14 cellular contexts compared by ENCODE assay signal in the genomic region with DNA sequence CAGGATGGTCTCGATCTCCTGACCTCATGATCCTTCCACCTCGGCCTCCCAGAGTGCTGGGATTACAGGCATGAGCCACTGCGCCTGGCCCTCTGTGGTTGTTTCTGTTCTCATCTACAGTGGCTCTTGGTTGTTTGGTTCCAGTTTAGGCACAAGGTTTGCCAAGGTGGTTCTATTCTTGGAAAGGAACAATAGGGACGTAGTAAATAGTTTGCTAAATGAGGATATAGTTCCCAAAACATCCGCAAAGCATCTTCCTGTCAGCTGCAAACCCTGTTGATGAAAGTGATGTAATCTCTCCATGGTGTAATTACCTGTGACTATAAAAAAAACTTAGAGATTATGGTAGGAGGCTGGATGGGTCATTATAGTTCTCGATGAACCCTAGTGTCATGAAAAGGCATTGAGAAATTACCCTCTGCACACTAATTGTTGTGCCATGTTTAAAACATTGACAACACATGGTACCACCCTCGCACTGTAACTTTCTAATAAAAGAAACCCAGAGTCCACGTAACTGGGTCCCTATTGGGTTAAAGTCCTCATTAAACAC. TPM values are rescaled to one million over a fixed set of nuclear protein-coding genes. Genes with fewer than 3 reads are reported as not detected.
DNase-seq lines count a peak whose midpoint lies in the region; ATAC-seq and TF ChIP-seq lines count a peak whose summit lies in the region.
"Had no signal": no experiment of that assay in that cellular context is flagged by ENCODE, and none has a peak within 500 bp of the region (broad histone marks: within the 10 kb centered on the region; RNA-seq: fewer than 3 reads in every experiment).

No MANE protein-coding gene starts in this region.

- CTCF ChIA-PET in activated CD8-positive, alpha-beta T cell treated with anti-CD3 and anti-CD28 coated beads for 36 hours (lab: Charles Lee): no interaction called here
- CTCF ChIA-PET in activated CD8-positive, alpha-beta T cell treated with anti-CD3 and anti-CD28 coated beads, Interleukin-2, amount 10 ng/mL, durations not matched to agents 7 days and 5 days (lab: Charles Lee): interaction anchor here (0.9 to 1.5 kb wide), 2 partner anchors 10 to 12 kb away, joined by 3 read pairs; no protein-coding TSS in a partner anchor
- CTCF ChIA-PET in activated CD4-positive, alpha-beta memory T cell treated with anti-CD3 and anti-CD28 coated beads, Interleukin-2, amount 10 ng/mL, durations not matched to agents 7 days and 5 days (lab: Charles Lee): interaction anchor here (1.1 kb wide), 1 partner anchor 9 kb away, joined by 4 read pairs; no protein-coding TSS in a partner anchor

- no peak for DNase-seq in activated CD8-positive, alpha-beta T cell treated with anti-CD3 and anti-CD28 coated beads for 36 hours
- no peak for DNase-seq in activated CD8-positive, alpha-beta T cell treated with anti-CD3 and anti-CD28 coated beads, Interleukin-2, amount 10 ng/mL, durations not matched to agents 7 days and 5 days
- DNase-seq in activated CD4-positive, alpha-beta memory T cell treated with anti-CD3 and anti-CD28 coated beads, Interleukin-2, amount 10 ng/mL, durations not matched to agents 7 days and 5 days: no peak
- DNase-seq in lung microvascular endothelial cell (ENCODE audit: low read depth in 2 of 2) (peak; percentile 38 to 51), thoracic aorta (ENCODE audit: low spot score) (no peak), NCI-H2081 treated with DMSO at 0.1 percent for 48 hours (lab: John Stamatoyannopoulos, UW) (no peak), retina (no peak)
- DNase-seq: activated CD8-positive, alpha-beta memory T cell treated with anti-CD3 and anti-CD28 coated beads, Interleukin-2, amount 10 ng/mL, durations not matched to agents 7 days and 5 days; NCI-H1092 treated with DMSO at 0.1 percent for 48 hours; NCI-H510A treated with DMSO at 0.1 percent for 48 hours; RPMI8226 had no signal

- peak overlapping the region; percentile 32 for H3K27ac Mint-ChIP-seq in activated CD8-positive, alpha-beta T cell treated with anti-CD3 and anti-CD28 coated beads for 36 hours
- H3K27ac Mint-ChIP-seq in activated CD8-positive, alpha-beta T cell treated with anti-CD3 and anti-CD28 coated beads, Interleukin-2, amount 10 ng/mL, durations not matched to agents 7 days and 5 days: no peak overlapping the region
- H3K27ac Mint-ChIP-seq in activated CD4-positive, alpha-beta memory T cell treated with anti-CD3 and anti-CD28 coated beads, Interleukin-2, amount 10 ng/mL, durations not matched to agents 7 days and 5 days: peak overlapping the region; percentile 12
- H3K27ac Mint-ChIP-seq: activated CD8-positive, alpha-beta memory T cell treated with anti-CD3 and anti-CD28 coated beads, Interleukin-2, amount 10 ng/mL, durations not matched to agents 7 days and 5 days had no signal

- intact Hi-C loops in activated CD8-positive, alpha-beta T cell treated with anti-CD3 and anti-CD28 coated beads for 36 hours (cut with micrococcal nuclease): no loop called here

- no peaks in the 10 kb centered on the region for H3K27me3 Mint-ChIP-seq in activated CD8-positive, alpha-beta T cell treated with anti-CD3 and anti-CD28 coated beads for 36 hours
- H3K27me3 Mint-ChIP-seq in activated CD8-positive, alpha-beta T cell treated with anti-CD3 and anti-CD28 coated beads, Interleukin-2, amount 10 ng/mL, durations not matched to agents 7 days and 5 days (ENCODE audit: low read depth): no peaks in the 10 kb centered on the region
- H3K27me3 Mint-ChIP-seq in activated CD4-positive, alpha-beta memory T cell treated with anti-CD3 and anti-CD28 coated beads, Interleukin-2, amount 10 ng/mL, durations not matched to agents 7 days and 5 days: no peaks in the 10 kb centered on the region
- H3K27me3 Mint-ChIP-seq: activated CD8-positive, alpha-beta memory T cell treated with anti-CD3 and anti-CD28 coated beads, Interleukin-2, amount 10 ng/mL, durations not matched to agents 7 days and 5 days had no signal

- no peak for TF ChIP-seq CTCF in activated CD8-positive, alpha-beta T cell treated with anti-CD3 and anti-CD28 coated beads for 36 hours (IDR thresholded peaks at IDR 0.05)
- no peak for TF ChIP-seq CTCF in thoracic aorta (IDR thresholded peaks at IDR 0.05)

- H3K4me1 ChIP-seq in thoracic aorta (ENCODE audit: control insufficient read depth in 1 of 2, low read depth in 2 of 2): peaks cover 60 to 88% of the 10 kb centered on the region in 2 donors

- H3K27me3 ChIP-seq in thoracic aorta (replicated peaks; ENCODE audit: insufficient read depth): no peaks in the 10 kb centered on the region

- POLR2A ChIA-PET in activated CD8-positive, alpha-beta T cell treated with anti-CD3 and anti-CD28 coated beads for 36 hours (lab: Charles Lee): interaction anchor here (0.9 to 1.3 kb wide), 2 partner anchors 39 to 52 kb away, joined by 3 read pairs; no protein-coding TSS in a partner anchor
- POLR2A ChIA-PET in activated CD8-positive, alpha-beta T cell treated with anti-CD3 and anti-CD28 coated beads, Interleukin-2, amount 10 ng/mL, durations not matched to agents 7 days and 5 days (lab: Charles Lee): no interaction called here
- POLR2A ChIA-PET in activated CD4-positive, alpha-beta memory T cell treated with anti-CD3 and anti-CD28 coated beads, Interleukin-2, amount 10 ng/mL, durations not matched to agents 7 days and 5 days (lab: Charles Lee): interaction anchor here (1.8 kb wide), 1 partner anchor 10 kb away, joined by 8 read pairs; no protein-coding TSS in a partner anchor

- no peaks in the 10 kb centered on the region for H3K9me3 ChIP-seq in thoracic aorta
- H3K9me3 ChIP-seq: A549 had no signal

- H3K4me3 ChIP-seq in thoracic aorta: no peak overlapping the region
- H3K4me3 ChIP-seq: A549, coronary artery had no signal

- peak overlapping the region; percentile 70 to 82 for H3K27ac ChIP-seq in thoracic aorta
- H3K27ac ChIP-seq: A549 had no signal

- H3K9me3 Mint-ChIP-seq in activated CD8-positive, alpha-beta T cell treated with anti-CD3 and anti-CD28 coated beads for 36 hours: no peaks in the 10 kb centered on the region
- H3K9me3 Mint-ChIP-seq in activated CD8-positive, alpha-beta T cell treated with anti-CD3 and anti-CD28 coated beads, Interleukin-2, amount 10 ng/mL, durations not matched to agents 7 days and 5 days (ENCODE audit: insufficient read depth): no peaks in the 10 kb centered on the region
- no peaks in the 10 kb centered on the region for H3K9me3 Mint-ChIP-seq in activated CD4-positive, alpha-beta memory T cell treated with anti-CD3 and anti-CD28 coated beads, Interleukin-2, amount 10 ng/mL, durations not matched to agents 7 days and 5 days

- peaks cover 57% of the 10 kb centered on the region for H3K36me3 Mint-ChIP-seq in activated CD8-positive, alpha-beta T cell treated with anti-CD3 and anti-CD28 coated beads for 36 hours (ENCODE audit: low read depth)
- H3K36me3 Mint-ChIP-seq in activated CD8-positive, alpha-beta T cell treated with anti-CD3 and anti-CD28 coated beads, Interleukin-2, amount 10 ng/mL, durations not matched to agents 7 days and 5 days (ENCODE audit: low read depth): peaks cover 80% of the 10 kb centered on the region
- H3K36me3 Mint-ChIP-seq in activated CD4-positive, alpha-beta memory T cell treated with anti-CD3 and anti-CD28 coated beads, Interleukin-2, amount 10 ng/mL, durations not matched to agents 7 days and 5 days (ENCODE audit: low read depth): peaks cover 76% of the 10 kb centered on the region

- H3K36me3 ChIP-seq in thoracic aorta: no peaks in the 10 kb centered on the region

- ATAC-seq in activated CD8-positive, alpha-beta T cell treated with anti-CD3 and anti-CD28 coated beads for 36 hours: no peak
- ATAC-seq in activated CD8-positive, alpha-beta T cell treated with anti-CD3 and anti-CD28 coated beads, Interleukin-2, amount 10 ng/mL, durations not matched to agents 7 days and 5 days: no peak
- ATAC-seq in thoracic aorta (ENCODE audit: insufficient number of reproducible peaks, low FRiP score, low read depth): no peak
- ATAC-seq in GM18517 (IDR thresholded peaks at IDR 0.05; ENCODE audit: unreplicated experiment): no peak
- ATAC-seq: activated CD8-positive, alpha-beta memory T cell treated with anti-CD3 and anti-CD28 coated beads, Interleukin-2, amount 10 ng/mL, durations not matched to agents 7 days and 5 days had no signal

- peaks cover 81% of the 10 kb centered on the region for H3K4me1 Mint-ChIP-seq in activated CD8-positive, alpha-beta T cell treated with anti-CD3 and anti-CD28 coated beads for 36 hours (ENCODE audit: low read depth)
- H3K4me1 Mint-ChIP-seq in activated CD8-positive, alpha-beta T cell treated with anti-CD3 and anti-CD28 coated beads, Interleukin-2, amount 10 ng/mL, durations not matched to agents 7 days and 5 days (ENCODE audit: low read depth): peaks cover 76% of the 10 kb centered on the region
- H3K4me1 Mint-ChIP-seq in activated CD4-positive, alpha-beta memory T cell treated with anti-CD3 and anti-CD28 coated beads, Interleukin-2, amount 10 ng/mL, durations not matched to agents 7 days and 5 days: peaks cover 91% of the 10 kb centered on the region

- no peak overlapping the region for H3K4me3 Mint-ChIP-seq in activated CD8-positive, alpha-beta T cell treated with anti-CD3 and anti-CD28 coated beads for 36 hours
- H3K4me3 Mint-ChIP-seq in activated CD8-positive, alpha-beta T cell treated with anti-CD3 and anti-CD28 coated beads, Interleukin-2, amount 10 ng/mL, durations not matched to agents 7 days and 5 days: no peak overlapping the region
- H3K4me3 Mint-ChIP-seq in activated CD4-positive, alpha-beta memory T cell treated with anti-CD3 and anti-CD28 coated beads, Interleukin-2, amount 10 ng/mL, durations not matched to agents 7 days and 5 days: no peak overlapping the region
- H3K4me3 Mint-ChIP-seq: activated CD8-positive, alpha-beta memory T cell treated with anti-CD3 and anti-CD28 coated beads, Interleukin-2, amount 10 ng/mL, durations not matched to agents 7 days and 5 days had no signal

RNA-seq across cellular contexts. Expression of a gene that starts 52.9 kb away (rescaled TPM):
- total RNA-seq in activated CD8-positive, alpha-beta T cell treated with anti-CD3 and anti-CD28 coated beads for 36 hours: 10 to 100 TPM; 35.7 to 36.2 TPM
- 10 to 100 TPM; 40.0 to 43.1 TPM for total RNA-seq in activated CD8-positive, alpha-beta T cell treated with anti-CD3 and anti-CD28 coated beads, Interleukin-2, amount 10 ng/mL, durations not matched to agents 7 days and 5 days
- 10 to 100 TPM; 63.4 to 65.2 TPM for total RNA-seq in activated CD4-positive, alpha-beta memory T cell treated with anti-CD3 and anti-CD28 coated beads, Interleukin-2, amount 10 ng/mL, durations not matched to agents 7 days and 5 days
- 8.1 and 11.3 TPM in 2 replicates for total RNA-seq in lung microvascular endothelial cell
- total RNA-seq in thoracic aorta: 10 to 100 TPM; 51.7 to 80.1 TPM

Comparison
In these comparisons a context has a peak if more than half of its experiments do, and no peak if none do; other contexts are left out.
1. DNase-seq: peak in lung microvascular endothelial cell (2 of 2); none in activated CD8-positive, alpha-beta T cell treated with anti-CD3 and anti-CD28 coated beads for 36 hours (single experiment), activated CD8-positive, alpha-beta T cell treated with anti-CD3 and anti-CD28 coated beads, Interleukin-2, amount 10 ng/mL, durations not matched to agents 7 days and 5 days (single experiment), activated CD4-positive, alpha-beta memory T cell treated with anti-CD3 and anti-CD28 coated beads, Interleukin-2, amount 10 ng/mL, durations not matched to agents 7 days and 5 days (single experiment), thoracic aorta (single experiment), NCI-H2081 treated with DMSO at 0.1 percent for 48 hours (single experiment) and retina (single experiment).